Comparison of ENCODE assay signal across 29 cellular contexts in genomic region chr4:55729306-55730142, GRCh38.
A peak's percentile ranks its signal among the peaks of the same experiment; 100 is the strongest.
DNase-seq lines count a peak whose midpoint lies in the region; ATAC-seq, FAIRE-seq and TF ChIP-seq lines count a peak whose summit lies in the region.
"Had no signal": no experiment of that assay in that cellular context is flagged by ENCODE, and none has a peak within 500 bp of the region (broad histone marks: within the 10 kb centered on the region; RNA-seq: fewer than 3 reads in every experiment).

No MANE protein-coding gene starts in this region.

- BruUV-seq in K562 (replicated peaks; lab: Mats Ljungman, UMichigan) = TSS peak; percentile 97

- ATAC-seq in K562 (peak; percentile 92), HG03354 (IDR thresholded peaks at IDR 0.05; ENCODE audit: poor library complexity, severe bottlenecking, unreplicated experiment) (no peak), Right ventricle myocardium superior (ENCODE audit: poor library complexity) (no peak)
- ATAC-seq: activated T-cell treated with anti-CD3 and anti-CD28 coated beads, Interleukin-2, amount 50 U/mL, for 72 hours; heart left ventricle; left lung; naive thymus-derived CD8-positive, alpha-beta T cell; psoas muscle; stimulated activated naive CD8-positive, alpha-beta T cell treated with anti-CD3 and anti-CD28 coated beads, Interleukin-15, amount 100 ng/mL, for 72 hours had no signal

- FAIRE-seq in K562 (lab: Jason Lieb, UNC) (peak; percentile 98), HTR-8/SVneo (lab: Jason Lieb, UNC) (no peak), frontal cortex (lab: Jason Lieb, UNC) (no peak)
- FAIRE-seq: A204.1 had no signal

- in situ Hi-C loops in K562 (cut with MboI) = loop anchor here (5.0 to 10.0 kb wide), 6 partner anchors 97 to 725 kb away; no protein-coding TSS in a partner anchor

- peak overlapping the region; percentile 67 for H2AFZ ChIP-seq in K562 (ENCODE audit: low read depth, low read length)
- H2AFZ ChIP-seq: GM23248 had no signal

- TF ChIP-seq CTCF in K562 (IDR thresholded peaks at IDR 0.05 in 2 of 3, conservative IDR thresholded peaks at IDR 0.05 in 1 of 3; ENCODE audit: insufficient read depth in 2 of 3, low read depth in 1 of 3, low read length in 3 of 3) = no peak

- intact Hi-C loops in K562 (cut with micrococcal nuclease) = loop anchor here (1.0 to 5.0 kb wide), 3 partner anchors 57 to 183 kb away; partner anchors contain the start of gene CLOCK
- intact Hi-C loops in Right ventricle myocardium superior (cut with DNase I) = no loop called here

- no peaks in the 10 kb centered on the region for H3K79me1 ChIP-seq in mesendoderm (ENCODE audit: low read length)

- peak; percentile 53; the same call in 1 of the 2 replicates for TF ChIP-seq POLR2A in K562 (conservative IDR thresholded peaks at IDR 0.05)

- no peak overlapping the region for H3K18ac ChIP-seq in mesendoderm (ENCODE audit: low read length)

- H3K27ac ChIP-seq in K562 (ENCODE audit: extremely low read depth, low read depth, low read length) (peak overlapping the region; percentile 94), mesendoderm (ENCODE audit: low read depth, low read length) (no peak overlapping the region)
- H3K27ac ChIP-seq: GM23248, heart left ventricle, left lung, psoas muscle, thyroid gland, WERI-Rb-1 had no signal

- WGBS in K562 (ENCODE audit: insufficient coverage, low coverage, missing lambda C conversion rate) = 1% methylated on average over 5 of the region's 5 CpGs
- WGBS in mesendoderm (ENCODE audit: extremely low coverage, insufficient coverage, low lambda C conversion rate) = no CpG with 5 or more reads among the region's 5 CpGs

- CTCF ChIA-PET in K562 (lab: Yijun Ruan, JAX; ENCODE audit: low intra/inter-chr PET ratio) = no interaction called here

- peak overlapping the region in 1 of 2 experiments; percentile 69; a peak in 2 of 4 replicates for H3K9ac ChIP-seq in K562 (ENCODE audit: insufficient read depth in 1 of 2, low read depth in 2 of 2, low read length in 2 of 2)
- H3K9ac ChIP-seq in mesendoderm (ENCODE audit: low read length) = no peak overlapping the region
- H3K9ac ChIP-seq: GM23248, SK-N-SH had no signal

- H3K27me3 ChIP-seq in K562 (ENCODE audit: control insufficient read depth in 2 of 2, insufficient read depth in 2 of 2, low read length in 2 of 2) (no peaks in the 10 kb centered on the region), mesendoderm (ENCODE audit: insufficient read depth, low read length, poor library complexity) (no peaks in the 10 kb centered on the region)
- H3K27me3 ChIP-seq: thyroid gland had no signal

- H3K79me2 ChIP-seq in K562 (ENCODE audit: control insufficient read depth, insufficient read depth, low read length) = peaks cover 23% of the 10 kb centered on the region
- no peaks in the 10 kb centered on the region for H3K79me2 ChIP-seq in mesendoderm (ENCODE audit: control insufficient read depth, insufficient read depth, low read length)

- H3K23ac ChIP-seq in mesendoderm (ENCODE audit: low read length) = no peak overlapping the region

- peak; percentile 100 for TF ChIP-seq EP300 in K562 (IDR thresholded peaks at IDR 0.05; ENCODE audit: low read length)

- TF ChIP-seq RAD21 in K562 (CRISPR knock-in tag; conservative IDR thresholded peaks at IDR 0.05 in 1 of 2, IDR thresholded peaks at IDR 0.05 in 1 of 2) = peak in 1 of 2 experiments; percentile 20; a peak in 2 of 4 replicates

- DNase-seq in A172 (ENCODE audit: low spot score) (peak; percentile 81), HUDEP-2 (lab: John Stamatoyannopoulos, UW; ENCODE audit: unreplicated experiment in 76 of 76) (peak in 71 of 76 experiments; percentile 4 to 88 (median 57)), K562 (ENCODE audit: extremely low read depth in 1 of 4, low spot score in 3 of 4) (peak; percentile 68 to 96 (median 77)), mesendoderm (peak; percentile 7), HTR-8/SVneo (ENCODE audit: insufficient read length, low spot score) (no peak), Right ventricle myocardium superior (no peak), frontal cortex (ENCODE audit: low spot score in 2 of 2) (no peak)
- DNase-seq: activated CD4-positive, alpha-beta T cell treated with anti-CD3 and anti-CD28 coated beads, Interleukin-2, amount 50 U/mL, for 4 hours; activated naive CD4-positive, alpha-beta T cell treated with Interleukin-2 at 50 U/mL for 16 hours; activated T-cell treated with anti-CD3 and anti-CD28 coated beads, Interleukin-2, amount 50 U/mL, for 72 hours; CD4-positive, alpha-beta T cell; DMS153; effector CD4-positive, alpha-beta T cell; foreskin fibroblast; GM23248; heart left ventricle; left lung; MM.1S; naive thymus-derived CD8-positive, alpha-beta T cell; NCI-H1436; NCI-H446 treated with DMSO at 0.1 percent for 48 hours; occipital lobe; psoas muscle; SK-N-SH; stimulated activated naive CD8-positive, alpha-beta T cell treated with anti-CD3 and anti-CD28 coated beads, Interleukin-15, amount 100 ng/mL, for 72 hours; thyroid gland; WERI-Rb-1 had no signal

- peaks cover 15% of the 10 kb centered on the region for H3K9me3 ChIP-seq in K562 (replicated peaks; ENCODE audit: control insufficient read depth, insufficient read depth, low read depth, low read length)
- H3K9me3 ChIP-seq: heart left ventricle, left lung, psoas muscle, SK-N-SH, thyroid gland had no signal

- H4K20me1 ChIP-seq in K562 (replicated peaks; ENCODE audit: control insufficient read depth, insufficient read depth, low read length) = no peaks in the 10 kb centered on the region

- H4K5ac ChIP-seq in mesendoderm (ENCODE audit: low read length) = no peak overlapping the region

- no peak overlapping the region for H2AK5ac ChIP-seq in mesendoderm (ENCODE audit: low read length)

- H3K56ac ChIP-seq in mesendoderm (ENCODE audit: low read length) = no peak overlapping the region

- peak overlapping the region; percentile 10; the same call in 1 of the 2 replicates for H3K4me3 ChIP-seq in K562
- H3K4me3 ChIP-seq in mesendoderm (ENCODE audit: low read length) = no peak overlapping the region
- H3K4me3 ChIP-seq: GM23248, heart left ventricle, left lung, psoas muscle, thyroid gland had no signal

- no peak overlapping the region for H2BK15ac ChIP-seq in mesendoderm (replicated peaks; ENCODE audit: low read depth)

- no peak overlapping the region for H2BK120ac ChIP-seq in mesendoderm (ENCODE audit: low read depth, low read length)

- H3K4ac ChIP-seq in mesendoderm (ENCODE audit: low read depth, low read length) = no peak overlapping the region

- no peak overlapping the region for H2BK5ac ChIP-seq in mesendoderm (ENCODE audit: low read length)

- no peaks in the 10 kb centered on the region for H3K9me1 ChIP-seq in K562 (ENCODE audit: control insufficient read depth, insufficient read depth, low read length)

- H4K8ac ChIP-seq in mesendoderm (ENCODE audit: low read depth, low read length) = no peak overlapping the region

- H3K4me1 ChIP-seq in K562 (replicated peaks in 1 of 2; ENCODE audit: control insufficient read depth in 2 of 2, insufficient read depth in 2 of 2, low read length in 2 of 2) (peaks cover 16 to 48% of the 10 kb centered on the region in 2 experiments), mesendoderm (ENCODE audit: control insufficient read depth, low read depth, low read length) (no peaks in the 10 kb centered on the region)
- H3K4me1 ChIP-seq: heart left ventricle, left lung, psoas muscle, thyroid gland had no signal

- H3K36me3 ChIP-seq in K562 (ENCODE audit: control insufficient read depth, insufficient read depth, low read length) (peaks cover 6% of the 10 kb centered on the region; the same call in 2 of the 3 replicates), mesendoderm (ENCODE audit: control insufficient read depth, insufficient read depth, low read length) (no peaks in the 10 kb centered on the region)
- H3K36me3 ChIP-seq: heart left ventricle, left lung, thyroid gland, WERI-Rb-1 had no signal

- POLR2A ChIA-PET in K562 (lab: Yijun Ruan, JAX) = no interaction called here

- peak overlapping the region; percentile 67 for H3K4me2 ChIP-seq in K562 (ENCODE audit: insufficient read depth, low read length)
- H3K4me2 ChIP-seq in mesendoderm (ENCODE audit: low read length) = no peak overlapping the region
- H3K4me2 ChIP-seq: SK-N-SH had no signal

TF ChIP-seq in K562, 482 proteins besides CTCF, POLR2A, EP300 and RAD21 (continues in another document):
- TF ChIP-seq ZNF764 (CRISPR knock-in tag; IDR thresholded peaks at IDR 0.05; ENCODE audit: low read depth) = no peak
- TF ChIP-seq ZNF561 (CRISPR knock-in tag; conservative IDR thresholded peaks at IDR 0.05) = no peak
- peak; percentile 47; the same call in 1 of the 2 replicates for TF ChIP-seq MTA1 (IDR thresholded peaks at IDR 0.05; ENCODE audit: borderline replicate concordance)
- TF ChIP-seq, protein P1, sequence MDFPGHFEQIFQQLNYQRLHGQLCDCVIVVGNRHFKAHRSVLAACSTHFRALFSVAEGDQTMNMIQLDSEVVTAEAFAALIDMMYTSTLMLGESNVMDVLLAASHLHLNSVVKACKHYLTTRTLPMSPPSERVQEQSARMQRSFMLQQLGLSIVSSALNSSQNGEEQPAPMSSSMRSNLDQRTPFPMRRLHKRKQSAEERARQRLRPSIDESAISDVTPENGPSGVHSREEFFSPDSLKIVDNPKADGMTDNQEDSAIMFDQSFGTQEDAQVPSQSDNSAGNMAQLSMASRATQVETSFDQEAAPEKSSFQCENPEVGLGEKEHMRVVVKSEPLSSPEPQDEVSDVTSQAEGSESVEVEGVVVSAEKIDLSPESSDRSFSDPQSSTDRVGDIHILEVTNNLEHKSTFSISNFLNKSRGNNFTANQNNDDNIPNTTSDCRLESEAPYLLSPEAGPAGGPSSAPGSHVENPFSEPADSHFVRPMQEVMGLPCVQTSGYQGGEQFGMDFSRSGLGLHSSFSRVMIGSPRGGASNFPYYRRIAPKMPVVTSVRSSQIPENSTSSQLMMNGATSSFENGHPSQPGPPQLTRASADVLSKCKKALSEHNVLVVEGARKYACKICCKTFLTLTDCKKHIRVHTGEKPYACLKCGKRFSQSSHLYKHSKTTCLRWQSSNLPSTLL (IDR thresholded peaks at IDR 0.05) = no peak
- no peak for TF ChIP-seq HNRNPL (IDR thresholded peaks at IDR 0.05; ENCODE audit: low read depth, low read length)
- no peak for TF ChIP-seq MEF2D (tag; conservative IDR thresholded peaks at IDR 0.05; ENCODE audit: low read depth)
- TF ChIP-seq GATA2 (CRISPR knock-in tag; IDR thresholded peaks at IDR 0.05) = peak; percentile 47; the same call in 1 of the 2 replicates
- TF ChIP-seq SMAD2 (IDR thresholded peaks at IDR 0.05; ENCODE audit: low read depth, low read length) = no peak
- no peak for TF ChIP-seq GTF2A2 (tag; IDR thresholded peaks at IDR 0.05)
- TF ChIP-seq THRAP3 (IDR thresholded peaks at IDR 0.05; ENCODE audit: borderline replicate concordance) = no peak
- TF ChIP-seq MYBL2 (IDR thresholded peaks at IDR 0.05; ENCODE audit: low read depth) = peak; percentile 77; the same call in 1 of the 2 replicates
- TF ChIP-seq MYBL2 (CRISPR knock-in tag; IDR thresholded peaks at IDR 0.05; ENCODE audit: borderline replicate concordance) = no peak

Comparison
In these comparisons a context has a peak if more than half of its experiments do, and no peak if none do; other contexts are left out.
1. DNase-seq: peak in A172 (single experiment), HUDEP-2 (71 of 76), K562 (4 of 4) and mesendoderm (single experiment); none in HTR-8/SVneo (single experiment), Right ventricle myocardium superior (single experiment) and frontal cortex (0 of 2).